Comparison of ENCODE assay signal across 22 cellular contexts in the genomic region with DNA sequence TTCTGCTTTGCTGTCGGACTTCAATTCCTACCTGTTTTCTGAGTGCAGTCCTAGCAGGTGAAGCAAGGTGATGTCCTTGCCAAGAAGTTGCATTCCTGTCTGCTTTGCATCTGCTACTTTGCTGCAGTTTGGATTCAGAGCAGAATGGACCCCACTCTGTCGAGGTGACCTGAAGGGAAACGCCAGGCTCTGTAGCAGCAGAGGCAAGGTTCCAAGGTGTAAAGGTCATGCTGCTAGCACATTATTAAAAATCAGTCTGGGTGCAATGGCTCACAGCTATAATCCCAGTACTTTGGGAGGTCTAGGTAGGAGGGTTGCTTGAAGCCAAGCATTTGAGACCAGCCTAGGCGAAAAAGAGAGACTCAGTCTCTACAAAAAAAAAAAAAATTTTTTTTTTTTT.
"Had no signal": no experiment of that assay in that cellular context is flagged by ENCODE, and none has a peak within 500 bp of the region (broad histone marks: within the 10 kb centered on the region; RNA-seq: fewer than 3 reads in every experiment).

No MANE protein-coding gene starts in this region.

- H3K4me1 ChIP-seq: breast epithelium had no signal

- ATAC-seq: activated CD4-positive, CD25-positive, alpha-beta regulatory T cell treated with anti-CD3 and anti-CD28 coated beads, Interleukin-2, amount 50 U/mL, for 24 hours; activated CD8-positive, alpha-beta T cell treated with anti-CD3 and anti-CD28 coated beads for 36 hours; activated T-cell treated with anti-CD3 and anti-CD28 coated beads, Interleukin-2, amount 50 U/mL, for 72 hours; K562 had no signal

- H3K27me3 ChIP-seq: breast epithelium, Peyer's patch had no signal

- H3K27ac ChIP-seq: breast epithelium, Peyer's patch, RWPE1 had no signal

- H3K9me3 ChIP-seq: breast epithelium, Peyer's patch had no signal

- H3K36me3 ChIP-seq: breast epithelium had no signal

- H3K4me3 ChIP-seq: breast epithelium, K562, Peyer's patch had no signal

- DNase-seq: activated CD4-positive, alpha-beta T cell treated with anti-CD3 and anti-CD28 coated beads for 4 hours; activated CD8-positive, alpha-beta memory T cell treated with anti-CD3 and anti-CD28 coated beads, Interleukin-2, amount 50 U/mL, for 4 hours; activated CD8-positive, alpha-beta T cell treated with anti-CD3 and anti-CD28 coated beads for 36 hours; activated gamma-delta T cell treated with Interleukin-2 at 50 U/mL for 16 hours; activated naive CD4-positive, alpha-beta T cell treated with anti-CD3 and anti-CD28 coated beads, Interleukin-2, amount 10 ng/mL, durations not matched to agents 7 days and 5 days; activated naive CD8-positive, alpha-beta T cell treated with anti-CD3 and anti-CD28 coated beads for 36 hours; activated T-cell treated with anti-CD3 and anti-CD28 coated beads, Interleukin-2, amount 50 U/mL, for 72 hours; aorta; Karpas-422; MM.1S; NCI-H1105; NCI-H1436; NCI-H1694 treated with DMSO at 0.1 percent for 48 hours; NCI-H2029 treated with DMSO at 0.1 percent for 48 hours; NCI-H446; NCI-H524; Peyer's patch; SHP77 treated with DMSO at 0.1 percent for 48 hours had no signal
